Comparison of ENCODE assay signal across 8 cellular contexts in genomic region chr5:98928802-98929122, GRCh38. TPM values are rescaled to one million over a fixed set of nuclear protein-coding genes. Genes with fewer than 3 reads are reported as not detected.
DNase-seq lines count a peak whose midpoint lies in the region; ATAC-seq and TF ChIP-seq lines count a peak whose summit lies in the region.

Gene CHD1, minus strand, starts transcription at chr5:98929007. Its CDS starts 2,621 bp downstream, at chr5:98926386.

- no peak for TF ChIP-seq CTCF in GM13977 (IDR thresholded peaks at IDR 0.05; ENCODE audit: extremely low read depth, insufficient read depth, missing control alignments)
- TF ChIP-seq CTCF in adrenal gland (IDR thresholded peaks at IDR 0.05): no peak
- no peak for TF ChIP-seq CTCF in heart right ventricle (IDR thresholded peaks at IDR 0.05)
- TF ChIP-seq CTCF in progenitor cell of endocrine pancreas (IDR thresholded peaks at IDR 0.05; ENCODE audit: unreplicated experiment): no peak
- no peak for TF ChIP-seq CTCF in upper lobe of right lung (IDR thresholded peaks at IDR 0.05)

- peak within 1 kb of the TSS; percentile 100 for H3K27ac Mint-ChIP-seq in progenitor cell of endocrine pancreas

- H3K36me3 Mint-ChIP-seq in progenitor cell of endocrine pancreas (ENCODE audit: insufficient read depth): peaks cover 5% of the 10 kb centered on the region

- 0% methylated on average over 3 to 58 of the region's 58 CpGs for WGBS in adrenal gland, 4 donors
- 1% methylated on average over 56 to 58 of the region's 58 CpGs for WGBS in heart right ventricle, 2 donors

- H3K27ac ChIP-seq in adrenal gland (peak within 1 kb of the TSS; percentile 97 to 100 (median 100)), heart right ventricle (peak within 1 kb of the TSS; percentile 96 to 100 (median 100)), upper lobe of right lung (peak within 1 kb of the TSS; percentile 100)

- H3K4me1 ChIP-seq in adrenal gland (replicated peaks in 1 of 2) (peaks cover 8 to 39% of the 10 kb centered on the region in 2 donors), heart right ventricle (peaks cover 0 to 73% (median 47%) of the 10 kb centered on the region in 9 donors), upper lobe of right lung (peaks cover 34% of the 10 kb centered on the region)

- H3K4me1 Mint-ChIP-seq in progenitor cell of endocrine pancreas (ENCODE audit: low read depth): peaks cover 20% of the 10 kb centered on the region

- intact Hi-C loops in adrenal gland (cut with DNase I) (no loop called here), heart right ventricle (cut with DNase I) (loop anchor here in 4 of 10 donors (5.0 to 10.0 kb wide), 2 partner anchors 154 to 156 kb away; partner anchors contain the start of gene RGMB (in 4 of the 4)), upper lobe of right lung (cut with DNase I) (no loop called here)

- H3K27me3 ChIP-seq in adrenal gland: no peaks in the 10 kb centered on the region
- no peaks in the 10 kb centered on the region for H3K27me3 ChIP-seq in heart right ventricle
- no peaks in the 10 kb centered on the region for H3K27me3 ChIP-seq in upper lobe of right lung

- DNase-seq in GM13977 (ENCODE audit: low spot score): peak; percentile 94
- peak; percentile 91 for DNase-seq in NCI-H146 (lab: John Stamatoyannopoulos, UW)
- DNase-seq in T follicular helper cell (ENCODE audit: low read depth): peak; percentile 92
- DNase-seq in adrenal gland: peak; percentile 94 to 97 (median 95)
- DNase-seq in heart right ventricle: peak; percentile 95 to 96
- DNase-seq in progenitor cell of endocrine pancreas (ENCODE audit: low spot score, unreplicated experiment): peak; percentile 86
- peak; percentile 98 for DNase-seq in upper lobe of right lung

- peak; percentile 74 to 97 for TF ChIP-seq POLR2A in adrenal gland (IDR thresholded peaks at IDR 0.05)

- H3K27me3 Mint-ChIP-seq in progenitor cell of endocrine pancreas: no peaks in the 10 kb centered on the region

- H3K4me3 ChIP-seq in adrenal gland (peak within 1 kb of the TSS; percentile 70 to 94 (median 86)), heart right ventricle (peak within 1 kb of the TSS; percentile 67 to 93 (median 84)), upper lobe of right lung (peak within 1 kb of the TSS; percentile 75)

- no peaks in the 10 kb centered on the region for H3K9me3 ChIP-seq in adrenal gland (replicated peaks in 1 of 3)
- no peaks in the 10 kb centered on the region for H3K9me3 ChIP-seq in heart right ventricle
- H3K9me3 ChIP-seq in upper lobe of right lung: no peaks in the 10 kb centered on the region

- in situ Hi-C loops in GM13977 (cut with MboI; ENCODE audit: low pct_unique_long_range_greater_than_20kb, low sequenced_read_pairs, unreplicated experiment): no loop called here

- H3K36me3 ChIP-seq in adrenal gland (replicated peaks in 1 of 2) (peaks cover 0 to 12% of the 10 kb centered on the region in 2 donors), heart right ventricle (peaks cover 0 to 59% (median 19%) of the 10 kb centered on the region in 9 donors), upper lobe of right lung (peaks cover 20% of the 10 kb centered on the region)

- H3K9me3 Mint-ChIP-seq in progenitor cell of endocrine pancreas (ENCODE audit: low read depth): no peaks in the 10 kb centered on the region

- H3K4me3 Mint-ChIP-seq in progenitor cell of endocrine pancreas (ENCODE audit: low read depth): peak within 1 kb of the TSS; percentile 96

- ATAC-seq in HG02840 (IDR thresholded peaks at IDR 0.05; ENCODE audit: low FRiP score, unreplicated experiment) (peak; percentile 57), heart right ventricle (peak; percentile 91 to 97 (median 94)), upper lobe of right lung (peak; percentile 93)

RNA-seq across cellular contexts. Expression of gene CHD1, which starts in this region (rescaled TPM):
- total RNA-seq in adrenal gland (10 to 100 TPM; 16.0 to 64.9 (median 26.4) TPM), heart right ventricle (10 to 100 TPM in 9 of 10 donors, 1 to 10 TPM in 1; 9.9 to 19.6 (median 15.1) TPM), progenitor cell of endocrine pancreas (61.0 and 62.7 TPM in 2 replicates), upper lobe of right lung (33.3 TPM)
- polyA plus RNA-seq in adrenal gland (10 to 100 TPM; 24.9 to 33.5 (median 31.4) TPM), heart right ventricle (10 to 100 TPM in 1 of 2 donors, 1 to 10 TPM in 1; 6.5 to 20.4 TPM)

Comparison
In these comparisons a context has a peak if more than half of its experiments do, and no peak if none do; other contexts are left out.
1. Peak in every context shown above with its lines: DNase-seq, ATAC-seq, H3K4me3 ChIP-seq and H3K27ac ChIP-seq.